ENCODE assay signal across 13 cellular contexts in the genomic region with DNA sequence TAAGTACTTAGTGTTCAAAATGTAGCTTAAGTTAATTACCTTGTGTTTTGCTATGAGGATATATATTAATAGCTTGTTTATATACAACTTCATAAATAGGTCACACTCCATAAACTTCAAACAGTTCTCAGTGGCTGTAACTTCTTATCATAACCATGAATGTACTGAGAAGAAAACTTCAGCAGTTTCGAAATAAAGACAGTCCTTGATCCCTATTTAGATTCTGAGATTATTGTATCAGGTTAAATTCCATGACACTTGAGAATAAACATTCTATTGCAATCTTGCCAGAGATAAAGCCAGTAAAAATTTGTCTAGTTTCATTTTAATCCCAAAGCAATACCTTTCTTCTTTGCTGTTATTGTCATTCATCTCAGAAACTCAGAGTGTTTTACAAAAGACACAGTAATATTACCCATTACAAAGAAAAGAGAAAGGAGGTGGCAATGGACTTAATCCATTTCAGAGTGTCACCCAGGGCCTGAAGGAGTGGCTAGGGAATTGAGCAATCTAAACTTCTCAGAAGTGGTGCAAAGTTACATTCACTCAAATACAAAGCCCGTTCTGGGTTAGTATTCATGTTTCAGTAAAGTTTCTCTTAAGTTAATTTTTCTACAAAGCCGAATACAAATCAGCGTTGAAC.
DNase-seq lines count a peak whose midpoint lies in the region; ATAC-seq, FAIRE-seq and TF ChIP-seq lines count a peak whose summit lies in the region.
"Had no signal": no experiment of that assay in that cellular context is flagged by ENCODE, and none has a peak within 500 bp of the region (broad histone marks: within the 10 kb centered on the region; RNA-seq: fewer than 3 reads in every experiment).

No MANE protein-coding gene starts in this region.

- no peak overlapping the region for H2AFZ ChIP-seq in astrocyte (ENCODE audit: low read depth, low read length)

- no peak overlapping the region for H3K9ac ChIP-seq in astrocyte (ENCODE audit: low read length)

- no TSS peak for BruUV-seq in Caco-2 (replicated peaks; lab: Mats Ljungman, UMichigan)

- H3K36me3 ChIP-seq in Caco-2 (ENCODE audit: control insufficient read depth, insufficient read depth, low read length) (no peaks in the 10 kb centered on the region), astrocyte (ENCODE audit: insufficient read depth, low read length) (no peaks in the 10 kb centered on the region), lung (ENCODE audit: control insufficient read depth in 2 of 2, insufficient read depth in 2 of 2, low read length in 2 of 2) (no peaks in the 10 kb centered on the region)

- no peak overlapping the region for H3K4me3 Mint-ChIP-seq in Caco-2 (ENCODE audit: unreplicated experiment)
- H3K4me3 Mint-ChIP-seq in astrocyte (ENCODE audit: unreplicated experiment): no peak overlapping the region
- H3K4me3 Mint-ChIP-seq in activated CD4-positive, alpha-beta memory T cell treated with anti-CD3 and anti-CD28 coated beads for 36 hours: no peak overlapping the region
- H3K4me3 Mint-ChIP-seq: activated T-cell treated with anti-CD3 and anti-CD28 coated beads, Interleukin-2, amount 50 U/mL, for 24 hours; B cell had no signal

- H3K4me3 ChIP-seq in Caco-2 (ENCODE audit: low read depth, low read length): no peak overlapping the region
- no peak overlapping the region for H3K4me3 ChIP-seq in astrocyte (ENCODE audit: insufficient read depth, low read depth, low read length)
- H3K4me3 ChIP-seq in lung: no peak overlapping the region

- FAIRE-seq in astrocyte (lab: Jason Lieb, UNC): no peak

- H3K4me1 Mint-ChIP-seq in Caco-2 (ENCODE audit: low read depth, unreplicated experiment) (no peaks in the 10 kb centered on the region), astrocyte (ENCODE audit: low read depth, unreplicated experiment) (no peaks in the 10 kb centered on the region)
- no peaks in the 10 kb centered on the region for H3K4me1 Mint-ChIP-seq in activated CD4-positive, alpha-beta memory T cell treated with anti-CD3 and anti-CD28 coated beads for 36 hours (ENCODE audit: low read depth)
- H3K4me1 Mint-ChIP-seq: B cell had no signal

- no peak overlapping the region for H3K4me2 ChIP-seq in astrocyte (ENCODE audit: low read length)

- H3K27ac Mint-ChIP-seq in Caco-2 (ENCODE audit: unreplicated experiment) (no peak overlapping the region), astrocyte (ENCODE audit: unreplicated experiment) (no peak overlapping the region)
- H3K27ac Mint-ChIP-seq in activated CD4-positive, alpha-beta memory T cell treated with anti-CD3 and anti-CD28 coated beads for 36 hours: no peak overlapping the region
- H3K27ac Mint-ChIP-seq: activated T-cell treated with anti-CD3 and anti-CD28 coated beads, Interleukin-2, amount 50 U/mL, for 24 hours; B cell had no signal

- POLR2A ChIA-PET in Caco-2 (lab: Charles Lee): no interaction called here
- POLR2A ChIA-PET in activated CD4-positive, alpha-beta memory T cell treated with anti-CD3 and anti-CD28 coated beads for 36 hours (lab: Charles Lee): no interaction called here

- TF ChIP-seq CTCF in Caco-2 (IDR thresholded peaks at IDR 0.05; ENCODE audit: insufficient read depth in 1 of 2, low read depth in 1 of 2, low read length in 1 of 2, severe bottlenecking in 1 of 2, unreplicated experiment in 1 of 2) (no peak), astrocyte (IDR thresholded peaks at IDR 0.05; ENCODE audit: insufficient read depth, low read depth, low read length) (no peak), lung (IDR thresholded peaks at IDR 0.05; ENCODE audit: control extremely low read depth, extremely low read depth) (no peak)

- H3K27me3 Mint-ChIP-seq in Caco-2 (ENCODE audit: insufficient read depth, unreplicated experiment) (no peaks in the 10 kb centered on the region), astrocyte (ENCODE audit: low read depth, unreplicated experiment) (no peaks in the 10 kb centered on the region)
- H3K27me3 Mint-ChIP-seq in activated CD4-positive, alpha-beta memory T cell treated with anti-CD3 and anti-CD28 coated beads for 36 hours: no peaks in the 10 kb centered on the region
- H3K27me3 Mint-ChIP-seq: activated T-cell treated with anti-CD3 and anti-CD28 coated beads, Interleukin-2, amount 50 U/mL, for 24 hours; B cell had no signal

- WGBS in lung, 2 donors: 43 to 70% methylated on average over 4 of the region's 4 CpGs

- CTCF ChIA-PET in Caco-2 (lab: Charles Lee): no interaction called here
- CTCF ChIA-PET in activated CD4-positive, alpha-beta memory T cell treated with anti-CD3 and anti-CD28 coated beads for 36 hours (lab: Charles Lee): no interaction called here

- H3K27ac ChIP-seq in astrocyte (ENCODE audit: low read depth, low read length): no peak overlapping the region
- H3K27ac ChIP-seq in lung (ENCODE audit: low read depth in 1 of 2, low read length in 1 of 2): no peak overlapping the region

- H3K79me2 ChIP-seq in astrocyte (ENCODE audit: insufficient read depth, low read length): no peaks in the 10 kb centered on the region

- H3K9me3 Mint-ChIP-seq in Caco-2 (ENCODE audit: unreplicated experiment): no peaks in the 10 kb centered on the region
- H3K9me3 Mint-ChIP-seq in astrocyte (ENCODE audit: unreplicated experiment): no peaks in the 10 kb centered on the region
- no peaks in the 10 kb centered on the region for H3K9me3 Mint-ChIP-seq in activated CD4-positive, alpha-beta memory T cell treated with anti-CD3 and anti-CD28 coated beads for 36 hours
- H3K9me3 Mint-ChIP-seq: activated T-cell treated with anti-CD3 and anti-CD28 coated beads, Interleukin-2, amount 50 U/mL, for 24 hours had no signal

- DNase-seq in Caco-2 (peak; percentile 40 to 52), M059J (ENCODE audit: low read depth) (peak; percentile 32), astrocyte (ENCODE audit: low read depth) (peak; percentile 3), lung (ENCODE audit: low spot score) (no peak), NCI-H1092 (lab: John Stamatoyannopoulos, UW) (no peak), NCI-H524 treated with DMSO at 0.1 percent for 48 hours (lab: John Stamatoyannopoulos, UW) (no peak), NCI-H446 (lab: John Stamatoyannopoulos, UW) (no peak)
- DNase-seq in activated CD4-positive, alpha-beta memory T cell treated with anti-CD3 and anti-CD28 coated beads for 36 hours: no peak
- DNase-seq: activated T-cell treated with anti-CD3 and anti-CD28 coated beads, Interleukin-2, amount 50 U/mL, for 24 hours; NCI-H1048; NCI-H526 had no signal

- H3K4me1 ChIP-seq in Caco-2: peaks cover 18% of the 10 kb centered on the region
- no peaks in the 10 kb centered on the region for H3K4me1 ChIP-seq in astrocyte (ENCODE audit: insufficient read depth, low read length)
- H3K4me1 ChIP-seq in lung (ENCODE audit: control insufficient read depth in 2 of 2, insufficient read depth in 2 of 2, low read length in 2 of 2): peaks cover 0 to 2% of the 10 kb centered on the region in 2 donors

- H3K9me3 ChIP-seq in Caco-2: no peaks in the 10 kb centered on the region
- no peaks in the 10 kb centered on the region for H3K9me3 ChIP-seq in astrocyte (ENCODE audit: insufficient read depth, low read depth, low read length)
- no peaks in the 10 kb centered on the region for H3K9me3 ChIP-seq in lung (ENCODE audit: control insufficient read depth in 2 of 2, insufficient read depth in 1 of 2, low read length in 1 of 2)

- intact Hi-C loops in Caco-2 (cut with micrococcal nuclease; ENCODE audit: unreplicated experiment): loop anchor here (1.0 to 10.0 kb wide), 2 partner anchors 132 to 254 kb away; no protein-coding TSS in a partner anchor
- intact Hi-C loops in activated CD4-positive, alpha-beta memory T cell treated with anti-CD3 and anti-CD28 coated beads for 36 hours (cut with micrococcal nuclease): no loop called here

- H3K27me3 ChIP-seq in Caco-2 (replicated peaks; ENCODE audit: control insufficient read depth, insufficient read depth, low read length) (no peaks in the 10 kb centered on the region), astrocyte (ENCODE audit: insufficient read depth, low read length) (no peaks in the 10 kb centered on the region), lung (ENCODE audit: control insufficient read depth, insufficient read depth) (no peaks in the 10 kb centered on the region)

- ATAC-seq in lung (ENCODE audit: insufficient read depth, low FRiP score): peak; percentile 39
- ATAC-seq: activated CD4-positive, CD25-positive, alpha-beta regulatory T cell treated with anti-CD3 and anti-CD28 coated beads, Interleukin-2, amount 50 U/mL, for 24 hours had no signal

- no peaks in the 10 kb centered on the region for H3K36me3 Mint-ChIP-seq in Caco-2 (ENCODE audit: insufficient read depth, unreplicated experiment)
- peaks cover 2% of the 10 kb centered on the region for H3K36me3 Mint-ChIP-seq in astrocyte (ENCODE audit: low read depth, unreplicated experiment)
- no peaks in the 10 kb centered on the region for H3K36me3 Mint-ChIP-seq in activated CD4-positive, alpha-beta memory T cell treated with anti-CD3 and anti-CD28 coated beads for 36 hours

- no peaks in the 10 kb centered on the region for H4K20me1 ChIP-seq in astrocyte (ENCODE audit: insufficient read depth, low read length)

Comparison
In these comparisons a context has a peak if more than half of its experiments do, and no peak if none do; other contexts are left out.
1. DNase-seq: peak in Caco-2 (2 of 2), M059J (single experiment) and astrocyte (single experiment); none in lung (single experiment), NCI-H1092 (single experiment), NCI-H524 treated with DMSO at 0.1 percent for 48 hours (single experiment), activated CD4-positive, alpha-beta memory T cell treated with anti-CD3 and anti-CD28 coated beads for 36 hours (single experiment) and NCI-H446 (0 of 2).